Comparison of ENCODE assay signal across 33 cellular contexts in genomic region chr5:179178016-179178575, GRCh38.
"Had no signal": no experiment of that assay in that cellular context is flagged by ENCODE, and none has a peak within 500 bp of the region (broad histone marks: within the 10 kb centered on the region; RNA-seq: fewer than 3 reads in every experiment).

No MANE protein-coding gene starts in this region.

- H3K4me1 Mint-ChIP-seq: activated B cell treated with CpG ODN at 0.5 μM for 24 hours; activated naive CD4-positive, alpha-beta T cell treated with anti-CD3 and anti-CD28 coated beads, Interleukin-2, amount 10 ng/mL, durations not matched to agents 7 days and 5 days had no signal

- H3K27ac ChIP-seq: ascending aorta, VCaP had no signal

- H3K9me3 Mint-ChIP-seq: activated naive CD4-positive, alpha-beta T cell treated with anti-CD3 and anti-CD28 coated beads, Interleukin-2, amount 10 ng/mL, durations not matched to agents 7 days and 5 days had no signal

- H3K36me3 Mint-ChIP-seq: activated CD4-positive, alpha-beta memory T cell treated with anti-CD3 and anti-CD28 coated beads for 36 hours; activated naive CD4-positive, alpha-beta T cell treated with anti-CD3 and anti-CD28 coated beads, Interleukin-2, amount 10 ng/mL, durations not matched to agents 7 days and 5 days; activated naive CD8-positive, alpha-beta T cell had no signal

- H3K27me3 ChIP-seq: ascending aorta, MG63 had no signal

- ATAC-seq: activated T-cell treated with anti-CD3 and anti-CD28 coated beads, Interleukin-2, amount 50 U/mL, for 4 hours; K562; Panc1 had no signal

- H3K4me3 ChIP-seq: ascending aorta, K562, MG63 had no signal

- FAIRE-seq: K562 had no signal

- H3K4me3 Mint-ChIP-seq: activated B cell treated with CpG ODN at 0.5 μM for 24 hours; activated CD4-positive, alpha-beta memory T cell treated with anti-CD3 and anti-CD28 coated beads for 36 hours; activated naive CD4-positive, alpha-beta T cell treated with anti-CD3 and anti-CD28 coated beads, Interleukin-2, amount 10 ng/mL, durations not matched to agents 7 days and 5 days; activated naive CD8-positive, alpha-beta T cell; activated T-cell treated with anti-CD3 and anti-CD28 coated beads, Interleukin-2, amount 50 U/mL, for 4 hours; activated T-helper 1 cell treated with anti-CD3 and anti-CD28 coated beads, Interleukin-12 subunit alpha, Interleukin-12 subunit beta, Interleukin-2, Interleukin-4 antibody, amounts not matched to agents 30 ng/mL and 10 ng/mL and 1 ng/mL, durations not matched to agents 14 hours and 24 hours and 36 hours had no signal

- H3K27ac Mint-ChIP-seq: activated B cell treated with CpG ODN at 0.5 μM for 24 hours; activated CD4-positive, alpha-beta memory T cell treated with anti-CD3 and anti-CD28 coated beads for 36 hours; activated naive CD4-positive, alpha-beta T cell treated with anti-CD3 and anti-CD28 coated beads, Interleukin-2, amount 10 ng/mL, durations not matched to agents 7 days and 5 days; activated naive CD8-positive, alpha-beta T cell; activated T-helper 1 cell treated with anti-CD3 and anti-CD28 coated beads, Interleukin-12 subunit alpha, Interleukin-12 subunit beta, Interleukin-2, Interleukin-4 antibody, amounts not matched to agents 30 ng/mL and 10 ng/mL and 1 ng/mL, durations not matched to agents 14 hours and 24 hours and 36 hours had no signal

- H3K4me1 ChIP-seq: ascending aorta had no signal

- DNase-seq: activated B cell treated with CpG ODN at 0.5 μM for 24 hours; activated CD4-positive, alpha-beta memory T cell treated with anti-CD3 and anti-CD28 coated beads for 36 hours; activated CD4-positive, alpha-beta T cell treated with anti-CD3 and anti-CD28 coated beads for 4 hours; activated CD4-positive, alpha-beta T cell treated with anti-CD3 and anti-CD28 coated beads, Interleukin-2, amount 50 U/mL, for 1 hour; activated CD4-positive, CD25-positive, alpha-beta regulatory T cell treated with anti-CD3 and anti-CD28 coated beads, Interleukin-2, amount 50 U/mL, for 72 hours; activated CD8-positive, alpha-beta memory T cell treated with anti-CD3 and anti-CD28 coated beads, Interleukin-2, amount 50 U/mL, for 4 hours; activated gamma-delta T cell treated with Interleukin-2 at 50 U/mL for 16 hours; activated naive CD4-positive, alpha-beta T cell treated with anti-CD3 and anti-CD28 coated beads, Interleukin-2, amount 10 ng/mL, durations not matched to agents 7 days and 5 days; activated T-cell treated with anti-CD3 and anti-CD28 coated beads for 4 hours; activated T-cell treated with anti-CD3 and anti-CD28 coated beads, Interleukin-2, amount 50 U/mL, for 4 hours; amniotic stem cell; IMR-90; MG63; NCI-H1048; NCI-H1105 treated with DMSO at 0.1 percent for 48 hours; NCI-H1436; NCI-H1694; NCI-H1930; NCI-H2081 treated with DMSO at 0.1 percent for 48 hours; NCI-H226; NCI-H524; NCI-H69; NCI-H82; SW 1271; T-helper 1 cell; T-helper 2 cell; T-helper 9 cell had no signal
